19 cellular contexts compared by ENCODE assay signal in genomic region chr9:96487949-96488348, GRCh38. TPM values are rescaled to one million over a fixed set of nuclear protein-coding genes. Genes with fewer than 3 reads are reported as not detected.
DNase-seq lines count a peak whose midpoint lies in the region; ATAC-seq, FAIRE-seq and TF ChIP-seq lines count a peak whose summit lies in the region.
"Had no signal": no experiment of that assay in that cellular context is flagged by ENCODE, and none has a peak within 500 bp of the region (broad histone marks: within the 10 kb centered on the region; RNA-seq: fewer than 3 reads in every experiment).

No MANE protein-coding gene starts in this region.

- H3K4me2 ChIP-seq in HepG2 (ENCODE audit: low read depth, low read length) (no peak overlapping the region), trophoblast cell (ENCODE audit: low read length) (no peak overlapping the region)

- H2BK12ac ChIP-seq in trophoblast cell (ENCODE audit: low read length) = no peak overlapping the region

- no peak overlapping the region for H2BK5ac ChIP-seq in trophoblast cell (ENCODE audit: low read depth, low read length, poor library complexity)

- H2AK5ac ChIP-seq in trophoblast cell (ENCODE audit: low read length) = no peak overlapping the region

- H3K9ac ChIP-seq in HepG2 (ENCODE audit: insufficient read depth, low read depth, low read length) (no peak overlapping the region), trophoblast cell (ENCODE audit: low read length) (no peak overlapping the region)

- no peaks in the 10 kb centered on the region for H3K27me3 ChIP-seq in ascending aorta
- H3K27me3 ChIP-seq in esophagus squamous epithelium = no peaks in the 10 kb centered on the region
- H3K27me3 ChIP-seq in HepG2 (ENCODE audit: control insufficient read depth in 1 of 2, insufficient read depth in 2 of 2, low read length in 2 of 2) = no peaks in the 10 kb centered on the region
- H3K27me3 ChIP-seq in trophoblast cell (ENCODE audit: insufficient read depth, low read length) = no peaks in the 10 kb centered on the region
- H3K27me3 ChIP-seq: breast epithelium, left lung had no signal

- H3K79me2 ChIP-seq in HepG2 (ENCODE audit: insufficient read depth, low read length) (no peaks in the 10 kb centered on the region), trophoblast cell (ENCODE audit: control insufficient read depth, insufficient read depth, low read length, poor library complexity) (no peaks in the 10 kb centered on the region)

- no TSS peak for BruUV-seq in HepG2 (replicated peaks; lab: Mats Ljungman, UMichigan)

- H3K27ac ChIP-seq in ascending aorta (peak overlapping the region; percentile 92 to 93), esophagus squamous epithelium (peak overlapping the region in 3 of 4 donors; percentile 38 to 73 (median 53)), HepG2 (ENCODE audit: extremely low read length, insufficient read depth, low read length) (no peak overlapping the region), temporal lobe (ENCODE audit: low read depth, low read length) (peak overlapping the region; percentile 18), trophoblast cell (ENCODE audit: low read depth, low read length) (no peak overlapping the region)
- H3K27ac ChIP-seq: prostate gland had no signal

- TF ChIP-seq POLR2A in esophagus squamous epithelium (IDR thresholded peaks at IDR 0.05) (no peak), HepG2 (IDR thresholded peaks at IDR 0.05; ENCODE audit: insufficient read depth in 1 of 2, low read depth in 2 of 2, low read length in 2 of 2) (no peak)

- TF ChIP-seq CTCF in ascending aorta (IDR thresholded peaks at IDR 0.05) = no peak
- no peak for TF ChIP-seq CTCF in esophagus squamous epithelium (IDR thresholded peaks at IDR 0.05)
- TF ChIP-seq CTCF in HepG2 (CRISPR knock-in tag; IDR thresholded peaks at IDR 0.05) = no peak

- no peak overlapping the region for H3K4me3 ChIP-seq in ascending aorta
- H3K4me3 ChIP-seq in esophagus squamous epithelium = no peak overlapping the region
- no peak overlapping the region for H3K4me3 ChIP-seq in HepG2 (replicated peaks in 1 of 3; ENCODE audit: insufficient read depth in 1 of 3, low read depth in 2 of 3, low read length in 3 of 3)
- no peak overlapping the region for H3K4me3 ChIP-seq in trophoblast cell (ENCODE audit: low read depth, low read length)
- H3K4me3 ChIP-seq: breast epithelium, left lung, prostate gland had no signal

- no peak overlapping the region for H4K12ac ChIP-seq in trophoblast cell (ENCODE audit: low read depth, low read length)

- no peaks in the 10 kb centered on the region for H3K9me3 ChIP-seq in ascending aorta
- no peaks in the 10 kb centered on the region for H3K9me3 ChIP-seq in esophagus squamous epithelium
- no peaks in the 10 kb centered on the region for H3K9me3 ChIP-seq in HepG2 (ENCODE audit: low read length)
- no peaks in the 10 kb centered on the region for H3K9me3 ChIP-seq in trophoblast cell (ENCODE audit: insufficient read depth, low read depth, low read length)
- H3K9me3 ChIP-seq: breast epithelium, left lung, prostate gland had no signal

- no peaks in the 10 kb centered on the region for H3K79me1 ChIP-seq in trophoblast cell (ENCODE audit: low read length)

- H3K18ac ChIP-seq in trophoblast cell (ENCODE audit: low read length) = no peak overlapping the region

- ATAC-seq in HepG2 (no peak), GM21367 (IDR thresholded peaks at IDR 0.05; ENCODE audit: unreplicated experiment) (no peak)
- ATAC-seq: left lung had no signal

- H2AFZ ChIP-seq in HepG2 (ENCODE audit: low read length) (no peak overlapping the region), trophoblast cell (ENCODE audit: insufficient read depth, low read length, poor library complexity) (no peak overlapping the region)

- H4K8ac ChIP-seq in trophoblast cell (ENCODE audit: low read depth, low read length) = no peak overlapping the region

- CTCF ChIA-PET in HepG2 (lab: Yijun Ruan, JAX; ENCODE audit: low intra/inter-chr PET ratio, low total read pairs) = no interaction called here

- H3K4ac ChIP-seq in trophoblast cell (ENCODE audit: low read depth, low read length) = no peak overlapping the region

- intact Hi-C loops in ascending aorta (cut with DNase I) = loop anchor here (2.0 to 10.0 kb wide), 4 partner anchors 35 to 127 kb away; partner anchors contain the start of genes CDC14B and ZNF367
- intact Hi-C loops in esophagus squamous epithelium (cut with DNase I) = no loop called here
- intact Hi-C loops in HepG2 (cut with micrococcal nuclease; ENCODE audit: unreplicated experiment) = no loop called here

- no peak overlapping the region for H2BK120ac ChIP-seq in trophoblast cell (ENCODE audit: insufficient read depth, low read length, poor library complexity)

- H4K91ac ChIP-seq in trophoblast cell (ENCODE audit: low read depth, low read length) = no peak overlapping the region

- H3K36me3 ChIP-seq in ascending aorta (peaks cover 32 to 42% of the 10 kb centered on the region in 2 donors), esophagus squamous epithelium (peaks cover 0 to 61% (median 0%) of the 10 kb centered on the region in 3 donors), HepG2 (replicated peaks in 1 of 2; ENCODE audit: control insufficient read depth in 1 of 2, insufficient read depth in 2 of 2, low read length in 2 of 2) (peaks cover 9 to 41% of the 10 kb centered on the region in 2 experiments), trophoblast cell (ENCODE audit: control insufficient read depth in 1 of 2, insufficient read depth in 2 of 2, low read length in 2 of 2) (peaks cover 43 to 51% of the 10 kb centered on the region in 2 experiments)
- H3K36me3 ChIP-seq: breast epithelium had no signal

- no peak overlapping the region for H3K14ac ChIP-seq in trophoblast cell (ENCODE audit: low read length)

- in situ Hi-C loops in HepG2 (cut with HindIII; ENCODE audit: extremely low pct_ligation_motif_present, low pct_unique_long_range_greater_than_20kb) = no loop called here

- POLR2A ChIA-PET in HepG2 (lab: Yijun Ruan, JAX) = no interaction called here

- DNase-seq in ascending aorta (ENCODE audit: low spot score in 2 of 2) (no peak), esophagus squamous epithelium (lab: John Stamatoyannopoulos, UW) (no peak), HepG2 (ENCODE audit: low spot score) (no peak), trophoblast cell (no peak), HuH-7 (ENCODE audit: low spot score) (no peak), ureter (ENCODE audit: low spot score) (no peak)
- DNase-seq: activated CD4-positive, alpha-beta T cell treated with anti-CD3 and anti-CD28 coated beads, Interleukin-2, amount 10 ng/mL, durations not matched to agents 24 days and 14 days; activated naive CD4-positive, alpha-beta T cell treated with Interleukin-2 at 50 U/mL for 16 hours; DMS53; left lung; NCI-H1436 treated with DMSO at 0.1 percent for 48 hours; NCI-H510A; stimulated activated CD4-positive, alpha-beta T cell treated with anti-CD3 and anti-CD28 coated beads, Interleukin-15, amount 100 ng/mL, for 24 hours had no signal

- 51 to 73% methylated on average over 10 of the region's 10 CpGs for WGBS in esophagus squamous epithelium, 2 donors
- 90% methylated on average over 10 of the region's 10 CpGs for WGBS in HepG2 (ENCODE audit: low lambda C conversion rate)
- no CpG with 5 or more reads among the region's 10 CpGs for WGBS in trophoblast cell (ENCODE audit: extremely low coverage, insufficient coverage, insufficient read length)

- H4K20me1 ChIP-seq in HepG2 (ENCODE audit: insufficient read depth, low read length) = no peaks in the 10 kb centered on the region

- no peak for TF ChIP-seq RAD21 in HepG2 (CRISPR knock-in tag; IDR thresholded peaks at IDR 0.05)

- no peak for FAIRE-seq in HepG2 (lab: Jason Lieb, UNC)
- FAIRE-seq: GM19239, TTC549 had no signal

- peaks cover 19 to 54% of the 10 kb centered on the region in 2 donors for H3K4me1 ChIP-seq in ascending aorta
- H3K4me1 ChIP-seq in esophagus squamous epithelium = peaks cover 0 to 36% (median 28%) of the 10 kb centered on the region in 3 donors
- peaks cover 81% of the 10 kb centered on the region for H3K4me1 ChIP-seq in HepG2 (ENCODE audit: insufficient read depth, low read length)
- peaks cover 0 to 2% of the 10 kb centered on the region in 2 experiments for H3K4me1 ChIP-seq in trophoblast cell (ENCODE audit: control insufficient read depth in 1 of 2, insufficient read depth in 2 of 2, low read length in 2 of 2)
- H3K4me1 ChIP-seq: prostate gland had no signal

- no peak overlapping the region for H3K23ac ChIP-seq in trophoblast cell (ENCODE audit: low read length)

- no peak for TF ChIP-seq EP300 in HepG2 (IDR thresholded peaks at IDR 0.05; ENCODE audit: low read depth in 2 of 2, low read length in 2 of 2)
- TF ChIP-seq EP300 in HepG2 (CRISPR knock-in tag; IDR thresholded peaks at IDR 0.05; ENCODE audit: borderline replicate concordance) = no peak

TF ChIP-seq in HepG2, 621 proteins besides CTCF, POLR2A, EP300 and RAD21 (continues in another document):
- TF ChIP-seq ZMYM2 (CRISPR knock-in tag; IDR thresholded peaks at IDR 0.05) (0 out of 2 replicates have a peak, but pooled peaks have one; percentile 35), RARG (CRISPR knock-in tag; IDR thresholded peaks at IDR 0.05; ENCODE audit: low read depth) (no peak)

RNA-seq across cellular contexts. Expression of gene HABP4, which starts 38.0 kb away (rescaled TPM):
- 26.9 TPM for total RNA-seq in ascending aorta
- 10 to 100 TPM in 1 of 4 donors, 1 to 10 TPM in 2, under 1 TPM in 1; 0.80 to 12.4 (median 2.7) TPM for total RNA-seq in esophagus squamous epithelium
- 14.3 and 16.9 TPM in 2 replicates for total RNA-seq in HepG2 (2016; rRNA removed; fragmentation: Illumina TruSeq; extraction: Trizol)
- 18.4 and 20.8 TPM in 2 replicates for total RNA-seq in HepG2 (2016; cell fraction: cytosol; rRNA removed; fragmentation: Illumina TruSeq; extraction: Trizol; ENCODE audit: low read depth)
- 15.7 TPM in 2 replicates for total RNA-seq in HepG2 (2016; cell fraction: insoluble cytoplasmic fraction; rRNA removed; fragmentation: Illumina TruSeq; extraction: Trizol)
- total RNA-seq in HepG2 (2016; cell fraction: membrane; rRNA removed; fragmentation: Illumina TruSeq; extraction: Trizol) = 19.9 and 20.6 TPM in 2 replicates
- 7.3 and 8.2 TPM in 2 replicates for total RNA-seq in HepG2 (2016; cell fraction: nucleus; rRNA removed; fragmentation: Illumina TruSeq; extraction: Trizol)
- 21.7 and 26.6 TPM in 2 replicates for polyA plus RNA-seq in HepG2 (2011; rRNA removed)
- polyA plus RNA-seq in HepG2 (2011; cell fraction: cytosol; rRNA removed) = 20.8 and 23.4 TPM in 2 replicates
- polyA plus RNA-seq in HepG2 (2011; cell fraction: nucleus; rRNA removed) = 12.7 and 13.6 TPM in 2 replicates
- 42.1 and 46.6 TPM in 2 replicates for polyA plus RNA-seq in HepG2 (2012)
- polyA plus RNA-seq in HepG2 (2016; cell fraction: cytosol; fragmentation: Illumina TruSeq; extraction: Trizol; ENCODE audit: low read depth) = 13.3 and 14.9 TPM in 2 replicates
- 23.9 and 25.8 TPM in 2 replicates for polyA plus RNA-seq in HepG2 (2016; cell fraction: insoluble cytoplasmic fraction; fragmentation: Illumina TruSeq; extraction: Trizol; ENCODE audit: low read depth)
- 20.6 and 21.6 TPM in 2 replicates for polyA plus RNA-seq in HepG2 (2016; cell fraction: membrane; fragmentation: Illumina TruSeq; extraction: Trizol; ENCODE audit: low read depth)
- 23.5 and 25.3 TPM in 2 replicates for polyA plus RNA-seq in HepG2 (2016; cell fraction: nucleus; fragmentation: Illumina TruSeq; extraction: Trizol; ENCODE audit: insufficient read depth, low read depth)
- polyA minus RNA-seq in HepG2 (2011; rRNA and poly(A)+ RNA removed; ENCODE audit: low replicate concordance) = 1.4 and 6.0 TPM in 2 replicates
- polyA minus RNA-seq in HepG2 (2011; cell fraction: cytosol; rRNA and poly(A)+ RNA removed) = 9.7 and 10.0 TPM in 2 replicates
- 10.3 and 10.7 TPM in 2 replicates for polyA minus RNA-seq in HepG2 (2011; cell fraction: nucleus; rRNA and poly(A)+ RNA removed)
- 13.0 TPM for total RNA-seq in temporal lobe
- 14.8 and 15.9 TPM in 2 replicates for polyA plus RNA-seq in trophoblast cell (2013)
- total RNA-seq in ureter = 13.4 TPM

Comparison
In these comparisons a context has a peak if more than half of its experiments do, and no peak if none do; other contexts are left out.
1. H3K27ac ChIP-seq: peak in ascending aorta (2 of 2), esophagus squamous epithelium (3 of 4) and temporal lobe (single experiment); none in HepG2 (single experiment) and trophoblast cell (single experiment).